8 cellular contexts compared by ENCODE assay signal in genomic region chr11:1307998-1308744, GRCh38. TPM values are rescaled to one million over a fixed set of nuclear protein-coding genes. Genes with fewer than 3 reads are reported as not detected.
DNase-seq lines count a peak whose midpoint lies in the region; ATAC-seq and TF ChIP-seq lines count a peak whose summit lies in the region.

No MANE protein-coding gene starts in this region.

- H3K4me1 Mint-ChIP-seq in activated CD4-positive, alpha-beta T cell treated with anti-CD3 and anti-CD28 coated beads for 36 hours, result peaks cover 45% of the 10 kb centered on the region
- peaks cover 46 to 53% of the 10 kb centered on the region in 2 donors for H3K4me1 Mint-ChIP-seq in immature natural killer cell

- POLR2A ChIA-PET in activated CD4-positive, alpha-beta T cell treated with anti-CD3 and anti-CD28 coated beads for 36 hours (lab: Charles Lee), result no interaction called here

- H3K9me3 Mint-ChIP-seq in activated CD4-positive, alpha-beta T cell treated with anti-CD3 and anti-CD28 coated beads for 36 hours (ENCODE audit: low read depth), result peaks cover 11% of the 10 kb centered on the region
- H3K9me3 Mint-ChIP-seq in activated naive CD4-positive, alpha-beta T cell treated with anti-CD3 and anti-CD28 coated beads, Interleukin-2, amount 50 U/mL, for 72 hours, result peaks cover 11 to 13% of the 10 kb centered on the region in 2 donors
- H3K9me3 Mint-ChIP-seq in immature natural killer cell, result no peaks in the 10 kb centered on the region

- H3K27ac Mint-ChIP-seq in activated CD4-positive, alpha-beta T cell treated with anti-CD3 and anti-CD28 coated beads for 36 hours, result peak overlapping the region; percentile 10
- H3K27ac Mint-ChIP-seq in activated naive CD4-positive, alpha-beta T cell treated with anti-CD3 and anti-CD28 coated beads, Interleukin-2, amount 50 U/mL, for 72 hours, result peak overlapping the region; percentile 57 to 86
- H3K27ac Mint-ChIP-seq in immature natural killer cell, result peak overlapping the region; percentile 60 to 94 (median 90)

- no peaks in the 10 kb centered on the region for H3K27me3 Mint-ChIP-seq in activated CD4-positive, alpha-beta T cell treated with anti-CD3 and anti-CD28 coated beads for 36 hours
- H3K27me3 Mint-ChIP-seq in immature natural killer cell (ENCODE audit: low read depth in 3 of 3), result peaks cover 16 to 19% (median 18%) of the 10 kb centered on the region in 3 donors

- CTCF ChIA-PET in activated CD4-positive, alpha-beta T cell treated with anti-CD3 and anti-CD28 coated beads for 36 hours (lab: Charles Lee), result no interaction called here

- H3K36me3 Mint-ChIP-seq in activated CD4-positive, alpha-beta T cell treated with anti-CD3 and anti-CD28 coated beads for 36 hours (ENCODE audit: low read depth), result peaks cover 22% of the 10 kb centered on the region
- peaks cover 19% of the 10 kb centered on the region in 2 donors for H3K36me3 Mint-ChIP-seq in activated naive CD4-positive, alpha-beta T cell treated with anti-CD3 and anti-CD28 coated beads, Interleukin-2, amount 50 U/mL, for 72 hours
- H3K36me3 Mint-ChIP-seq in immature natural killer cell, result no peaks in the 10 kb centered on the region

- peak overlapping the region; percentile 58 for H3K4me3 Mint-ChIP-seq in activated CD4-positive, alpha-beta T cell treated with anti-CD3 and anti-CD28 coated beads for 36 hours
- H3K4me3 Mint-ChIP-seq in immature natural killer cell, result peak overlapping the region; percentile 66 to 81 (median 76)

- no peaks in the 10 kb centered on the region for H3K9me3 ChIP-seq in suprapubic skin

- no peak for DNase-seq in activated CD4-positive, alpha-beta T cell treated with anti-CD3 and anti-CD28 coated beads for 36 hours
- DNase-seq in activated CD4-positive, alpha-beta T cell treated with anti-CD3 and anti-CD28 coated beads, Interleukin-2, amount 50 U/mL, for 48 hours, result no peak
- peak in 1 of 2 donors; percentile 55 for DNase-seq in activated naive CD4-positive, alpha-beta T cell treated with anti-CD3 and anti-CD28 coated beads, Interleukin-2, amount 50 U/mL, for 72 hours (ENCODE audit: low spot score in 2 of 2)
- no peak for DNase-seq in immature natural killer cell
- peak in 1 of 2 donors; percentile 71 for DNase-seq in suprapubic skin (ENCODE audit: low spot score in 2 of 2)
- DNase-seq in pons (ENCODE audit: low spot score), result no peak
- DNase-seq in HuH-7.5 (ENCODE audit: low spot score), result no peak
- DNase-seq in SKM-1 (lab: John Stamatoyannopoulos, UW; ENCODE audit: unreplicated experiment), result no peak

- TF ChIP-seq POLR2A in suprapubic skin (IDR thresholded peaks at IDR 0.05), result no peak

- intact Hi-C loops in activated CD4-positive, alpha-beta T cell treated with anti-CD3 and anti-CD28 coated beads for 36 hours (cut with DNase I, micrococcal nuclease), result loop anchor here in 1 of 2 experiments (5.0 kb wide), 1 partner anchor 769 kb away; no protein-coding TSS in a partner anchor

- peak overlapping the region; percentile 99 for H3K4me3 ChIP-seq in suprapubic skin

- TF ChIP-seq CTCF in suprapubic skin (IDR thresholded peaks at IDR 0.05), result no peak

- no peak for ATAC-seq in activated CD4-positive, alpha-beta T cell treated with anti-CD3 and anti-CD28 coated beads for 36 hours
- ATAC-seq in activated naive CD4-positive, alpha-beta T cell treated with anti-CD3 and anti-CD28 coated beads, Interleukin-2, amount 50 U/mL, for 72 hours, result no peak

- H3K27ac ChIP-seq in suprapubic skin, result peak overlapping the region; percentile 98

- H3K36me3 ChIP-seq in suprapubic skin, result peaks cover 7% of the 10 kb centered on the region

- no peak for TF ChIP-seq EP300 in suprapubic skin (IDR thresholded peaks at IDR 0.05)

- H3K4me1 ChIP-seq in suprapubic skin, result peaks cover 63% of the 10 kb centered on the region

- WGBS in suprapubic skin, result 51% methylated on average over 17 of the region's 21 CpGs

- no peaks in the 10 kb centered on the region for H3K27me3 ChIP-seq in suprapubic skin

RNA-seq across cellular contexts. Expression of gene TOLLIP, which starts 1.3 kb away (rescaled TPM):
- 10 to 100 TPM; 29.6 to 45.8 TPM for total RNA-seq in activated CD4-positive, alpha-beta T cell treated with anti-CD3 and anti-CD28 coated beads for 36 hours
- 10 to 100 TPM; 29.5 to 36.1 TPM for total RNA-seq in activated naive CD4-positive, alpha-beta T cell treated with anti-CD3 and anti-CD28 coated beads, Interleukin-2, amount 50 U/mL, for 72 hours
- polyA plus RNA-seq in immature natural killer cell, result 10 to 100 TPM; 40.5 to 47.8 (median 42.2) TPM
- 100 to 1,000 TPM in 2 of 4 donors, 10 to 100 TPM in 2; 96.6 to 105 (median 100) TPM for total RNA-seq in suprapubic skin

Comparison
In these comparisons a context has a peak if more than half of its experiments do, and no peak if none do; other contexts are left out.
1. H3K27ac Mint-ChIP-seq: peak in every context shown above with its lines; median percentile 90 in immature natural killer cell; 72 in activated naive CD4-positive, alpha-beta T cell treated with anti-CD3 and anti-CD28 coated beads, Interleukin-2, amount 50 U/mL, for 72 hours; 10 in activated CD4-positive, alpha-beta T cell treated with anti-CD3 and anti-CD28 coated beads for 36 hours.